ENCODE assay signal across 20 cellular contexts in genomic region chr11:1053121-1053901, GRCh38. TPM values are rescaled to one million over a fixed set of nuclear protein-coding genes. Genes with fewer than 3 reads are reported as not detected.
A peak's percentile ranks its signal among the peaks of the same experiment; 100 is the strongest.
DNase-seq lines count a peak whose midpoint lies in the region; ATAC-seq and TF ChIP-seq lines count a peak whose summit lies in the region.
"Had no signal": no experiment of that assay in that cellular context is flagged by ENCODE, and none has a peak within 500 bp of the region (broad histone marks: within the 10 kb centered on the region; RNA-seq: fewer than 3 reads in every experiment).

No MANE protein-coding gene starts in this region.

- H3K4me1 ChIP-seq in SK-N-SH (ENCODE audit: control insufficient read depth in 1 of 2, insufficient read depth in 2 of 2, low read depth in 1 of 2, low read length in 1 of 2) (peaks cover 0 to 22% of the 10 kb centered on the region in 2 experiments; a peak in 1 of 4 replicates), prostate gland (replicated peaks) (peaks cover 23% of the 10 kb centered on the region)
- H3K4me1 ChIP-seq: parathyroid adenoma had no signal

- no peaks in the 10 kb centered on the region for H4K20me1 ChIP-seq in SK-N-SH (ENCODE audit: insufficient read depth)

- no peak overlapping the region for H2AFZ ChIP-seq in SK-N-SH (ENCODE audit: low read depth)
- H2AFZ ChIP-seq: parathyroid adenoma had no signal

- ATAC-seq in SK-N-SH treated with all-trans-retinoic acid at 6 μM for 48 hours = no peak
- no peak for ATAC-seq in HG02588 (IDR thresholded peaks at IDR 0.05; ENCODE audit: unreplicated experiment)
- ATAC-seq in GM21717 (IDR thresholded peaks at IDR 0.05; ENCODE audit: unreplicated experiment) = no peak

- H3K27me3 ChIP-seq in SK-N-SH (ENCODE audit: insufficient read depth) (no peaks in the 10 kb centered on the region), prostate gland (replicated peaks; ENCODE audit: insufficient read depth) (no peaks in the 10 kb centered on the region)

- TF ChIP-seq EP300 in SK-N-SH (IDR thresholded peaks at IDR 0.05; ENCODE audit: borderline replicate concordance in 1 of 2, low read depth in 1 of 2, low read length in 1 of 2) = no peak

- H3K9me3 ChIP-seq in SK-N-SH = no peaks in the 10 kb centered on the region
- no peaks in the 10 kb centered on the region for H3K9me3 ChIP-seq in prostate gland
- H3K9me3 ChIP-seq: thoracic aorta had no signal

- H3K9me2 ChIP-seq in SK-N-SH = no peaks in the 10 kb centered on the region

- TF ChIP-seq RAD21 in SK-N-SH (IDR thresholded peaks at IDR 0.05; ENCODE audit: low read length) = no peak

- no peaks in the 10 kb centered on the region for H3K27me3 Mint-ChIP-seq in glutamatergic neuron (ENCODE audit: unreplicated experiment)

- CTCF ChIA-PET in SK-N-SH (lab: Yijun Ruan, JAX) = interaction anchor here (0.7 to 3.4 kb wide), 6 partner anchors 22 to 1395 kb away, joined by 3 to 28 read pairs (median 4); partner anchors contain the start of gene MUC2

- H3K27ac ChIP-seq in SK-N-SH (ENCODE audit: low read depth in 2 of 2, low read length in 1 of 2) (peak overlapping the region in 1 of 2 experiments; percentile 20; a peak in 1 of 4 replicates), prostate gland (peak overlapping the region; percentile 66 to 74)
- H3K27ac ChIP-seq: epithelial cell of prostate, parathyroid adenoma, thoracic aorta had no signal

- H3K4me1 Mint-ChIP-seq in glutamatergic neuron (ENCODE audit: low read depth, unreplicated experiment) = peaks cover 2% of the 10 kb centered on the region

- peaks cover 2% of the 10 kb centered on the region for H3K9me3 Mint-ChIP-seq in glutamatergic neuron (ENCODE audit: unreplicated experiment)
- H3K9me3 Mint-ChIP-seq: activated CD4-positive, alpha-beta T cell treated with anti-CD3 and anti-CD28 coated beads, Interleukin-2, amount 10 ng/mL, durations not matched to agents 24 days and 14 days; activated T-cell treated with anti-CD3 and anti-CD28 coated beads, Interleukin-2, amount 50 U/mL, for 24 hours; mesothelial cell of epicardium; T-helper 1 cell treated with Interleukin-12 subunit alpha and Interleukin-12 subunit beta and Interleukin-4 antibody, amounts not matched to agents 30 μg/mL and 1 μg/mL, for 36 hours had no signal

- H3K9ac ChIP-seq in SK-N-SH = no peak overlapping the region
- H3K9ac ChIP-seq: parathyroid adenoma had no signal

- no peak overlapping the region for H3K4me3 ChIP-seq in SK-N-SH (ENCODE audit: low read depth in 2 of 2, low read length in 1 of 2)
- H3K4me3 ChIP-seq in prostate gland = no peak overlapping the region
- H3K4me3 ChIP-seq: thoracic aorta had no signal

- no peak overlapping the region for H3K4me3 Mint-ChIP-seq in glutamatergic neuron (ENCODE audit: unreplicated experiment)
- H3K4me3 Mint-ChIP-seq: activated CD4-positive, alpha-beta T cell treated with anti-CD3 and anti-CD28 coated beads, Interleukin-2, amount 10 ng/mL, durations not matched to agents 24 days and 14 days; activated T-cell treated with anti-CD3 and anti-CD28 coated beads, Interleukin-2, amount 50 U/mL, for 24 hours; mesothelial cell of epicardium; T-helper 1 cell treated with Interleukin-12 subunit alpha and Interleukin-12 subunit beta and Interleukin-4 antibody, amounts not matched to agents 30 μg/mL and 1 μg/mL, for 36 hours had no signal

- POLR2A ChIA-PET in SK-N-SH (lab: Yijun Ruan, JAX) = no interaction called here

- TF ChIP-seq CTCF in SK-N-SH (IDR thresholded peaks at IDR 0.05) = no peak
- no peak for TF ChIP-seq CTCF in glutamatergic neuron (IDR thresholded peaks at IDR 0.05; ENCODE audit: partially characterized antibody, unreplicated experiment)
- TF ChIP-seq CTCF in prostate gland (IDR thresholded peaks at IDR 0.05) = no peak

- no peaks in the 10 kb centered on the region for H3K36me3 Mint-ChIP-seq in glutamatergic neuron (ENCODE audit: unreplicated experiment)
- H3K36me3 Mint-ChIP-seq: mesothelial cell of epicardium had no signal

- DNase-seq in SK-N-SH = peak; percentile 55
- peak; percentile 50 for DNase-seq in NCI-H69 (lab: John Stamatoyannopoulos, UW)
- peak; percentile 21 for DNase-seq in glutamatergic neuron
- no peak for DNase-seq in prostate gland (ENCODE audit: low spot score)
- no peak for DNase-seq in stimulated activated CD4-positive, alpha-beta T cell treated with anti-CD3 and anti-CD28 coated beads, Interleukin-4, amount 100 ng/mL, for 4 hours
- DNase-seq: 8988T; activated CD4-positive, alpha-beta T cell treated with anti-CD3 and anti-CD28 coated beads, Interleukin-2, amount 10 ng/mL, durations not matched to agents 24 days and 14 days; activated T-cell treated with anti-CD3 and anti-CD28 coated beads, Interleukin-2, amount 50 U/mL, for 24 hours; amniotic stem cell; NCI-H1930; stimulated activated CD4-positive, alpha-beta T cell treated with anti-CD3 and anti-CD28 coated beads, Interleukin-1b, Interleukin-23, amount 100 ng/mL, for 48 hours had no signal

- WGBS in SK-N-SH (ENCODE audit: low lambda C conversion rate) = 60% methylated on average over 11 of the region's 25 CpGs
- WGBS in prostate gland = 70% methylated on average over 25 of the region's 25 CpGs

- no peaks in the 10 kb centered on the region for H3K79me2 ChIP-seq in SK-N-SH (ENCODE audit: insufficient read depth)
- H3K79me2 ChIP-seq: parathyroid adenoma had no signal

- intact Hi-C loops in prostate gland (cut with DNase I) = loop anchor here (5.0 kb wide), 1 partner anchor 156 kb away; no protein-coding TSS in a partner anchor

- H3K36me3 ChIP-seq in SK-N-SH (replicated peaks in 1 of 2; ENCODE audit: control insufficient read depth in 1 of 2, insufficient read depth in 2 of 2, low read length in 1 of 2) (no peaks in the 10 kb centered on the region), prostate gland (no peaks in the 10 kb centered on the region)
- H3K36me3 ChIP-seq: thoracic aorta had no signal

- H3K27ac Mint-ChIP-seq in glutamatergic neuron (ENCODE audit: unreplicated experiment) = no peak overlapping the region
- H3K27ac Mint-ChIP-seq: activated CD4-positive, alpha-beta T cell treated with anti-CD3 and anti-CD28 coated beads, Interleukin-2, amount 10 ng/mL, durations not matched to agents 24 days and 14 days; activated T-cell treated with anti-CD3 and anti-CD28 coated beads, Interleukin-2, amount 50 U/mL, for 24 hours; mesothelial cell of epicardium; T-helper 1 cell treated with Interleukin-12 subunit alpha and Interleukin-12 subunit beta and Interleukin-4 antibody, amounts not matched to agents 30 μg/mL and 1 μg/mL, for 36 hours had no signal

- H3F3A ChIP-seq in SK-N-SH (replicated peaks; ENCODE audit: insufficient read depth) = no peaks in the 10 kb centered on the region

- TF ChIP-seq POLR2A in prostate gland (IDR thresholded peaks at IDR 0.05) = no peak

- no peak overlapping the region for H3K4me2 ChIP-seq in SK-N-SH

TF ChIP-seq in SK-N-SH, 30 proteins besides CTCF, POLR2A, EP300 and RAD21:
- TF ChIP-seq TAF1 (IDR thresholded peaks at IDR 0.05; ENCODE audit: borderline replicate concordance, low read depth, low read length) (no peak), EZH2phosphoT487 (IDR thresholded peaks at IDR 0.05; ENCODE audit: borderline replicate concordance, low read depth) (no peak), TEAD4 (IDR thresholded peaks at IDR 0.05; ENCODE audit: borderline replicate concordance, insufficient read depth) (no peak), RFX5 (IDR thresholded peaks at IDR 0.05; ENCODE audit: low read length) (no peak), JUND (IDR thresholded peaks at IDR 0.05) (no peak), FOXJ3 (CRISPR knock-in tag; IDR thresholded peaks at IDR 0.05) (no peak), GABPA (IDR thresholded peaks at IDR 0.05; ENCODE audit: low read depth) (no peak)
TF ChIP-seq in SK-N-SH: peak in this region for 0.

TF ChIP-seq in SK-N-SH treated with all-trans-retinoic acid at 6 μM for 48 hours, 23 proteins besides CTCF, POLR2A, EP300 and RAD21:
- TF ChIP-seq PPARA (CRISPR knock-in tag; IDR thresholded peaks at IDR 0.05; ENCODE audit: borderline replicate concordance) (no peak), PATZ1 (CRISPR knock-in tag; IDR thresholded peaks at IDR 0.05; ENCODE audit: borderline replicate concordance) (no peak), TOX (CRISPR knock-in tag; IDR thresholded peaks at IDR 0.05; ENCODE audit: borderline replicate concordance) (no peak), ZNF70 (CRISPR knock-in tag; IDR thresholded peaks at IDR 0.05) (no peak), ZNF565 (CRISPR knock-in tag; conservative IDR thresholded peaks at IDR 0.05; ENCODE audit: low read depth) (no peak), ZFP30 (CRISPR knock-in tag; IDR thresholded peaks at IDR 0.05) (no peak)

RNA-seq across cellular contexts. Expression of gene MUC6, which starts 16.8 kb away (rescaled TPM):
- not detected in 2 replicates for polyA plus RNA-seq in SK-N-SH (2012; rRNA removed)
- not detected in 2 replicates for polyA plus RNA-seq in SK-N-SH (2012; cell fraction: cytosol; rRNA removed)
- not detected in 2 replicates for polyA plus RNA-seq in SK-N-SH (2012; cell fraction: nucleus; rRNA removed)
- total RNA-seq in glutamatergic neuron (ENCODE audit: unreplicated experiment) (not detected), prostate gland (1 to 10 TPM in 1 of 2 donors, under 1 TPM in 1; 0.74 to 2.3 TPM)
- total RNA-seq: activated CD4-positive, alpha-beta T cell treated with anti-CD3 and anti-CD28 coated beads, Interleukin-2, amount 10 ng/mL, durations not matched to agents 24 days and 14 days; MCF 10A; mesothelial cell of epicardium had no signal

RNA-seq across cellular contexts. Expression of gene MUC2, which starts 21.4 kb away (rescaled TPM):
- not detected in 2 replicates for polyA plus RNA-seq in SK-N-SH (2012; rRNA removed)
- polyA plus RNA-seq in SK-N-SH (2012; cell fraction: cytosol; rRNA removed) = not detected in 2 replicates
- polyA plus RNA-seq in SK-N-SH (2012; cell fraction: nucleus; rRNA removed) = under 0.01 TPM in 1 of 2 replicates, not detected in the other
- not detected for total RNA-seq in glutamatergic neuron (ENCODE audit: unreplicated experiment)
- total RNA-seq in prostate gland = under 1 TPM in 1 of 2 donors, not detected in 1; 0.11 TPM
- total RNA-seq: activated CD4-positive, alpha-beta T cell treated with anti-CD3 and anti-CD28 coated beads, Interleukin-2, amount 10 ng/mL, durations not matched to agents 24 days and 14 days; thoracic aorta had no signal

Comparison
In these comparisons a context has a peak if more than half of its experiments do, and no peak if none do; other contexts are left out.
1. DNase-seq: peak in SK-N-SH (single experiment), NCI-H69 (single experiment) and glutamatergic neuron (single experiment); none in prostate gland (single experiment) and stimulated activated CD4-positive, alpha-beta T cell treated with anti-CD3 and anti-CD28 coated beads, Interleukin-4, amount 100 ng/mL, for 4 hours (0 of 2).